15 cellular contexts compared by ENCODE assay signal in the genomic region with DNA sequence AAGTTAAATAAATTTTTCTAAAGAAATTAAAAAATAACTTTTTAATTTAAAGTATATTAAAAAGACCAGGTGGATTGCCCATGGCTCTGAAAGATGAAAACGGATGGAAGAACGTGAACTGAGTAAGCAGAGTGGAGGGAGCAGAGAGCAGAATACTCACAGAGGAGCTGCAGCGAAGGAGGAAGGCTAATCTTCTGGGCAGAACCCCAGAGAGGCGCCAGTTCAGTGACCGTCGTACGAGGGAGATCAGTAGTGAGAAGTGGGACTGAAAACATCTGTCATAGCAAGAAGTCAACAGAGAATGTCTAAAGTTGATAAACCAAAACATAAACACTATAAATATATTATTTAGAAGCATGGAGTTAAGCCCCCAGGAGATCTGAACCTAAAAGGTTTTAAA. TPM values are rescaled to one million over a fixed set of nuclear protein-coding genes. Genes with fewer than 3 reads are reported as not detected.
DNase-seq lines count a peak whose midpoint lies in the region; ATAC-seq and TF ChIP-seq lines count a peak whose summit lies in the region.
"Had no signal": no experiment of that assay in that cellular context is flagged by ENCODE, and none has a peak within 500 bp of the region (broad histone marks: within the 10 kb centered on the region; RNA-seq: fewer than 3 reads in every experiment).

No MANE protein-coding gene starts in this region.

- H3K4me1 ChIP-seq in smooth muscle cell (ENCODE audit: low read depth) (peaks cover 25% of the 10 kb centered on the region), ovary (ENCODE audit: insufficient read depth) (no peaks in the 10 kb centered on the region)

- POLR2A ChIA-PET in activated CD4-positive, alpha-beta T cell treated with anti-CD3 and anti-CD28 coated beads for 36 hours (lab: Charles Lee) = no interaction called here

- H3K9me3 ChIP-seq in smooth muscle cell (replicated peaks; ENCODE audit: low read depth) (no peaks in the 10 kb centered on the region), ovary (no peaks in the 10 kb centered on the region)

- peak overlapping the region; percentile 56 for H3K4me2 ChIP-seq in smooth muscle cell

- H4K20me1 ChIP-seq in smooth muscle cell (ENCODE audit: low read depth) = peaks cover 93% of the 10 kb centered on the region

- peaks cover 64% of the 10 kb centered on the region for H3K4me1 Mint-ChIP-seq in activated CD4-positive, alpha-beta T cell treated with anti-CD3 and anti-CD28 coated beads for 36 hours
- H3K4me1 Mint-ChIP-seq in HFFc6 (ENCODE audit: low read depth) = peaks cover 76% of the 10 kb centered on the region

- peaks cover under 1% of the 10 kb centered on the region for H3K9me3 Mint-ChIP-seq in activated CD4-positive, alpha-beta T cell treated with anti-CD3 and anti-CD28 coated beads for 36 hours (ENCODE audit: low read depth)
- H3K9me3 Mint-ChIP-seq in HFFc6 = no peaks in the 10 kb centered on the region
- H3K9me3 Mint-ChIP-seq: effector memory CD8-positive, alpha-beta T cell; natural killer cell treated with Interleukin-12 subunit alpha and Interleukin-12 subunit beta and Interleukin-15 and Interleukin-18, amount 100 ng/mL, for 72 hours had no signal

- H3K36me3 Mint-ChIP-seq in activated CD4-positive, alpha-beta T cell treated with anti-CD3 and anti-CD28 coated beads for 36 hours (ENCODE audit: low read depth) = peaks cover 13% of the 10 kb centered on the region
- H3K36me3 Mint-ChIP-seq in HFFc6 (ENCODE audit: low read depth) = peaks cover 8% of the 10 kb centered on the region
- H3K36me3 Mint-ChIP-seq: natural killer cell treated with Interleukin-12 subunit alpha and Interleukin-12 subunit beta and Interleukin-15 and Interleukin-18, amount 100 ng/mL, for 72 hours had no signal

- peak overlapping the region; percentile 97 for H3K27ac ChIP-seq in smooth muscle cell (ENCODE audit: low read depth)
- no peak overlapping the region for H3K27ac ChIP-seq in ovary

- WGBS in smooth muscle cell (ENCODE audit: low lambda C conversion rate) = 41% methylated on average over 7 of the region's 7 CpGs
- 8 to 18% (median 13%) methylated on average over 7 of the region's 7 CpGs for WGBS in ovary, 3 donors

- H3K27me3 ChIP-seq in smooth muscle cell (ENCODE audit: low read depth) = no peaks in the 10 kb centered on the region
- H3K27me3 ChIP-seq in ovary = no peaks in the 10 kb centered on the region

- H3K4me3 ChIP-seq in fibroblast of villous mesenchyme (ENCODE audit: low read depth, low read length) (no peak overlapping the region), smooth muscle cell (no peak overlapping the region), ovary (no peak overlapping the region)

- H3K36me3 ChIP-seq in smooth muscle cell (ENCODE audit: low read depth) = no peaks in the 10 kb centered on the region
- H3K36me3 ChIP-seq in ovary = no peaks in the 10 kb centered on the region

- TF ChIP-seq POLR2A in ovary (IDR thresholded peaks at IDR 0.05) = no peak

- no peak overlapping the region for H3K4me3 Mint-ChIP-seq in activated CD4-positive, alpha-beta T cell treated with anti-CD3 and anti-CD28 coated beads for 36 hours
- no peak overlapping the region for H3K4me3 Mint-ChIP-seq in HFFc6
- H3K4me3 Mint-ChIP-seq: effector memory CD8-positive, alpha-beta T cell; natural killer cell treated with Interleukin-12 subunit alpha and Interleukin-12 subunit beta and Interleukin-15 and Interleukin-18, amount 100 ng/mL, for 72 hours had no signal

- CTCF ChIA-PET in activated CD4-positive, alpha-beta T cell treated with anti-CD3 and anti-CD28 coated beads for 36 hours (lab: Charles Lee) = interaction anchor here (0.9 to 1.1 kb wide), 2 partner anchors 10 to 32 kb away, joined by 3 to 4 read pairs; no protein-coding TSS in a partner anchor

- H3K27ac Mint-ChIP-seq in activated CD4-positive, alpha-beta T cell treated with anti-CD3 and anti-CD28 coated beads for 36 hours = peak overlapping the region; percentile 42
- no peak overlapping the region for H3K27ac Mint-ChIP-seq in HFFc6
- H3K27ac Mint-ChIP-seq: natural killer cell treated with Interleukin-12 subunit alpha and Interleukin-12 subunit beta and Interleukin-15 and Interleukin-18, amount 100 ng/mL, for 72 hours had no signal

- ATAC-seq in activated CD4-positive, alpha-beta T cell treated with anti-CD3 and anti-CD28 coated beads for 36 hours = no peak
- ATAC-seq: effector memory CD8-positive, alpha-beta T cell; natural killer cell treated with Interleukin-12 subunit alpha and Interleukin-12 subunit beta and Interleukin-15 and Interleukin-18, amount 100 ng/mL, for 72 hours had no signal

- H3K79me2 ChIP-seq in smooth muscle cell (ENCODE audit: low read depth) = peaks cover 91% of the 10 kb centered on the region

- peak overlapping the region; percentile 27 for H3K9ac ChIP-seq in smooth muscle cell (ENCODE audit: low read depth)

- H3F3A ChIP-seq in smooth muscle cell (ENCODE audit: low read depth) = peaks cover 21% of the 10 kb centered on the region

- intact Hi-C loops in activated CD4-positive, alpha-beta T cell treated with anti-CD3 and anti-CD28 coated beads for 36 hours (cut with DNase I, micrococcal nuclease) = no loop called here
- intact Hi-C loops in ovary (cut with DNase I) = no loop called here

- no peak for DNase-seq in activated CD4-positive, alpha-beta T cell treated with anti-CD3 and anti-CD28 coated beads for 36 hours
- no peak for DNase-seq in activated CD4-positive, alpha-beta T cell treated with anti-CD3 and anti-CD28 coated beads for 4 hours
- peak; percentile 74 for DNase-seq in NCI-H82 (lab: John Stamatoyannopoulos, UW)
- peak; percentile 17 for DNase-seq in fibroblast of villous mesenchyme (ENCODE audit: low read depth)
- no peak for DNase-seq in smooth muscle cell (lab: John Stamatoyannopoulos, UW; ENCODE audit: unreplicated experiment)
- DNase-seq in NCI-H446 treated with DMSO at 0.1 percent for 48 hours (lab: John Stamatoyannopoulos, UW) = no peak
- no peak for DNase-seq in HFFc6
- no peak for DNase-seq in ovary
- DNase-seq: activated CD8-positive, alpha-beta memory T cell treated with anti-CD3 and anti-CD28 coated beads for 24 hours; effector memory CD8-positive, alpha-beta T cell; kidney glomerular epithelial cell; NCI-H146; NCI-H774 had no signal

- no peak for TF ChIP-seq EP300 in ovary (IDR thresholded peaks at IDR 0.05)

- H3K27me3 Mint-ChIP-seq in activated CD4-positive, alpha-beta T cell treated with anti-CD3 and anti-CD28 coated beads for 36 hours = no peaks in the 10 kb centered on the region
- peaks cover 3% of the 10 kb centered on the region; the same call in 1 of the 2 replicates for H3K27me3 Mint-ChIP-seq in HFFc6 (ENCODE audit: insufficient read depth)
- H3K27me3 Mint-ChIP-seq: brain; effector memory CD8-positive, alpha-beta T cell; natural killer cell treated with Interleukin-12 subunit alpha and Interleukin-12 subunit beta and Interleukin-15 and Interleukin-18, amount 100 ng/mL, for 72 hours had no signal

- no peak for TF ChIP-seq CTCF in fibroblast of villous mesenchyme (IDR thresholded peaks at IDR 0.05; ENCODE audit: insufficient read depth, low read depth, low read length)
- no peak for TF ChIP-seq CTCF in smooth muscle cell (IDR thresholded peaks at IDR 0.05; ENCODE audit: borderline replicate concordance, insufficient read depth, poor library complexity, severe bottlenecking)
- no peak for TF ChIP-seq CTCF in HFFc6 (IDR thresholded peaks at IDR 0.05)
- no peak for TF ChIP-seq CTCF in ovary (IDR thresholded peaks at IDR 0.05)

- H2AFZ ChIP-seq in smooth muscle cell (ENCODE audit: low read depth) = no peak overlapping the region

RNA-seq across cellular contexts. Expression of gene UBE2G1, which starts 34.9 kb away (rescaled TPM):
- total RNA-seq in activated CD4-positive, alpha-beta T cell treated with anti-CD3 and anti-CD28 coated beads for 36 hours = 10 to 100 TPM; 51.0 to 52.9 TPM
- total RNA-seq in fibroblast of villous mesenchyme (37.7 and 45.3 TPM in 2 replicates), smooth muscle cell (62.3 and 63.7 TPM in 2 replicates), ovary (10 to 100 TPM; 30.5 to 46.1 (median 36.5) TPM)
- polyA plus RNA-seq in smooth muscle cell (39.9 and 52.5 TPM in 2 replicates), ovary (10 to 100 TPM; 12.4 to 50.7 TPM)
- 10 to 100 TPM; 56.3 to 73.1 (median 62.6) TPM for total RNA-seq in HFFc6 (2021; fragmentation: NEBNext Ultra II Directional; extraction: Animal tissue kit (Norgen Biotek cat#: 25700))

Comparison
In these comparisons a context has a peak if more than half of its experiments do, and no peak if none do; other contexts are left out.
1. DNase-seq: peak in NCI-H82 (single experiment) and fibroblast of villous mesenchyme (single experiment); none in activated CD4-positive, alpha-beta T cell treated with anti-CD3 and anti-CD28 coated beads for 36 hours (single experiment), activated CD4-positive, alpha-beta T cell treated with anti-CD3 and anti-CD28 coated beads for 4 hours (0 of 2), smooth muscle cell (single experiment), NCI-H446 treated with DMSO at 0.1 percent for 48 hours (single experiment), HFFc6 (single experiment) and ovary (0 of 5).